ENCODE assay signal across 8 cellular contexts in genomic region chr22:40346178-40347064, GRCh38. TPM values are rescaled to one million over a fixed set of nuclear protein-coding genes. Genes with fewer than 3 reads are reported as not detected.
DNase-seq lines count a peak whose midpoint lies in the region; ATAC-seq, FAIRE-seq and TF ChIP-seq lines count a peak whose summit lies in the region.

Gene ADSL (plus strand): TSS chr22:40346500. CDS start chr22:40346559, 59 bp downstream.

- FAIRE-seq in H54 (lab: Jason Lieb, UNC), result peak; percentile 48

- 0% methylated on average over 9 to 10 of the region's 65 CpGs for WGBS in gastroesophageal sphincter (ENCODE audit: low coverage in 1 of 2), 2 donors

- no peak for TF ChIP-seq EP300 in gastroesophageal sphincter (IDR thresholded peaks at IDR 0.05)

- H3K27me3 Mint-ChIP-seq in activated naive CD4-positive, alpha-beta T cell treated with anti-CD3 and anti-CD28 coated beads, Interleukin-2, amount 10 ng/mL, durations not matched to agents 7 days and 5 days, result no peaks in the 10 kb centered on the region

- DNase-seq in ELR (ENCODE audit: low read depth), result peak; percentile 91
- DNase-seq in H54 (ENCODE audit: insufficient read length, low spot score), result peak; percentile 75
- DNase-seq in MG63, result peak; percentile 90
- no peak for DNase-seq in SK-N-MC (ENCODE audit: low read depth, low spot score)
- peak; percentile 91 for DNase-seq in activated naive CD4-positive, alpha-beta T cell treated with anti-CD3 and anti-CD28 coated beads, Interleukin-2, amount 10 ng/mL, durations not matched to agents 7 days and 5 days
- peak in 55 of 56 donors; percentile 36 to 92 (median 79) for DNase-seq in nucleus accumbens (lab: John Stamatoyannopoulos, UW)
- peak in 48 of 49 donors; percentile 30 to 91 (median 80) for DNase-seq in substantia nigra (lab: John Stamatoyannopoulos, UW)

- H3K9me3 Mint-ChIP-seq in activated naive CD4-positive, alpha-beta T cell treated with anti-CD3 and anti-CD28 coated beads, Interleukin-2, amount 10 ng/mL, durations not matched to agents 7 days and 5 days, result no peaks in the 10 kb centered on the region

- H3K4me3 Mint-ChIP-seq in activated naive CD4-positive, alpha-beta T cell treated with anti-CD3 and anti-CD28 coated beads, Interleukin-2, amount 10 ng/mL, durations not matched to agents 7 days and 5 days, result peak within 1 kb of the TSS; percentile 98

- peaks cover 57% of the 10 kb centered on the region for H3K4me1 Mint-ChIP-seq in activated naive CD4-positive, alpha-beta T cell treated with anti-CD3 and anti-CD28 coated beads, Interleukin-2, amount 10 ng/mL, durations not matched to agents 7 days and 5 days

- H3K27ac Mint-ChIP-seq in activated naive CD4-positive, alpha-beta T cell treated with anti-CD3 and anti-CD28 coated beads, Interleukin-2, amount 10 ng/mL, durations not matched to agents 7 days and 5 days, result peak within 1 kb of the TSS; percentile 100

- TF ChIP-seq CTCF in gastroesophageal sphincter (IDR thresholded peaks at IDR 0.05), result peak in 2 of 4 experiments; percentile 30 to 32

- peaks cover 29% of the 10 kb centered on the region for H3K36me3 Mint-ChIP-seq in activated naive CD4-positive, alpha-beta T cell treated with anti-CD3 and anti-CD28 coated beads, Interleukin-2, amount 10 ng/mL, durations not matched to agents 7 days and 5 days

- CTCF ChIA-PET in activated naive CD4-positive, alpha-beta T cell treated with anti-CD3 and anti-CD28 coated beads, Interleukin-2, amount 10 ng/mL, durations not matched to agents 7 days and 5 days (lab: Charles Lee), result interaction anchor here (1.2 to 3.2 kb wide), 16 partner anchors 12 to 800 kb away, joined by 3 to 15 read pairs (median 5); no protein-coding TSS in a partner anchor

- H3K4me3 ChIP-seq in MG63 (peak within 1 kb of the TSS; percentile 72), SK-N-MC (peak within 1 kb of the TSS; percentile 95), gastroesophageal sphincter (peak within 1 kb of the TSS; percentile 42 to 77)

- peak; percentile 98 for ATAC-seq in gastroesophageal sphincter

- H3K36me3 ChIP-seq in MG63 (peaks cover 39% of the 10 kb centered on the region), SK-N-MC (ENCODE audit: insufficient read depth, low read length) (peaks cover 27% of the 10 kb centered on the region), gastroesophageal sphincter (peaks cover 0 to 31% of the 10 kb centered on the region in 2 donors)

- H3K27ac ChIP-seq in SK-N-MC (peak within 1 kb of the TSS; percentile 90), gastroesophageal sphincter (peak within 1 kb of the TSS; percentile 10 to 95 (median 90)), substantia nigra (ENCODE audit: low read depth, low read length, poor library complexity, severe bottlenecking) (peak within 1 kb of the TSS; percentile 69)

- TF ChIP-seq POLR2A in H54 (IDR thresholded peaks at IDR 0.05; ENCODE audit: low read depth, low read length) (peak; percentile 89), gastroesophageal sphincter (IDR thresholded peaks at IDR 0.05) (peak; percentile 84 to 85)

- no peaks in the 10 kb centered on the region for H3K9me3 ChIP-seq in MG63
- H3K9me3 ChIP-seq in SK-N-MC (ENCODE audit: low read depth, low read length), result no peaks in the 10 kb centered on the region
- H3K9me3 ChIP-seq in gastroesophageal sphincter, result no peaks in the 10 kb centered on the region

- H3K4me1 ChIP-seq in gastroesophageal sphincter, result peaks cover 2 to 31% (median 15%) of the 10 kb centered on the region in 3 donors

- peak within 1 kb of the TSS; percentile 91 for H3K9ac ChIP-seq in SK-N-MC (ENCODE audit: insufficient read length)

- H3K27me3 ChIP-seq in MG63 (no peaks in the 10 kb centered on the region), gastroesophageal sphincter (no peaks in the 10 kb centered on the region)

RNA-seq across cellular contexts. Expression of gene ADSL, which starts in this region (rescaled TPM):
- total RNA-seq in MG63 (2014; rRNA removed; shearing (Covaris generic); ENCODE audit: low replicate concordance), result 220 and 262 TPM in 2 replicates
- 100 to 1,000 TPM in 1 of 4 donors, 10 to 100 TPM in 3; 81.0 to 101 (median 87.2) TPM for total RNA-seq in gastroesophageal sphincter
